Comparison of ENCODE assay signal across 9 cellular contexts in the genomic region with DNA sequence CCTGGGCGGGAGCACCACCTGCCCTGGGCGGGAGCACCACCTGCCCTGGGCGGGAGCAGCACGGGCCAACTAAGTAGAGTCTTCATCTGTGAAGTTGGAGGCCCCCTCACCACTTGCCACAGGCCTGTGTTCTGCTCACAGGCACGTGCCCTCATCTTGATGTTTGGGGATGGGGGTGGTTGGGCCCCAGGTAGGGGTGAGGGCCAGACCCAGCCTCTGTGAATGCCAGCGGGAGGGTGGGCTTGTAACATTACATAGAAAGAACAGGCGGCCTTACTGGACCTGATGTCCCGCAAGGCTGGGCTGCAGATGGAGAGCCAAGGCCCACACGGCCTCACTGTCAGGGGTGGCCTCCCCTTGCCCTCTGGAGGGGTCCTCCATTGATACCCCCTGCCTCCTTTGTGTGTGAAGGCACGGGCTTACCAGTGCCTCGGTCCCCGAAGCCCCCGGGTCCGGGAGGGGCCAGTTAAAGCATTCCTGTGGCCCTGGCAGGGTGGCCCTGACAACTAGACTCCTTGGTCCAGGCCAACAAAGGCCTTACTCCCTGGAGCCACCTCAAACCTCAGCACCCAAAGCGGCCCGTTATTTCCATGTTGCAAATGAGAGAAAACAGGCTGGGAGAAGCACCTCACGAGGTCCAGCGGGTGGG. TPM values are rescaled to one million over a fixed set of nuclear protein-coding genes. Genes with fewer than 3 reads are reported as not detected.
DNase-seq lines count a peak whose midpoint lies in the region; ATAC-seq and TF ChIP-seq lines count a peak whose summit lies in the region.
"Had no signal": no experiment of that assay in that cellular context is flagged by ENCODE, and none has a peak within 500 bp of the region (broad histone marks: within the 10 kb centered on the region; RNA-seq: fewer than 3 reads in every experiment).

No MANE protein-coding gene starts in this region.

- H3K9ac ChIP-seq in SK-N-SH = peak overlapping the region; percentile 65

- H3K27ac ChIP-seq in SK-N-SH (ENCODE audit: low read depth in 2 of 2, low read length in 1 of 2) (no peak overlapping the region), layer of hippocampus (ENCODE audit: low read depth, low read length) (peak overlapping the region; percentile 64), suprapubic skin (peak overlapping the region; percentile 80)

- TF ChIP-seq CTCF in SK-N-SH (IDR thresholded peaks at IDR 0.05) (no peak), suprapubic skin (IDR thresholded peaks at IDR 0.05) (no peak), BE2C (IDR thresholded peaks at IDR 0.05; ENCODE audit: low read depth, low read length) (no peak)

- H3K4me3 Mint-ChIP-seq in activated naive CD8-positive, alpha-beta T cell = peak overlapping the region; percentile 73

- POLR2A ChIA-PET in SK-N-SH (lab: Yijun Ruan, JAX) = no interaction called here

- H3K4me2 ChIP-seq in SK-N-SH = peak overlapping the region; percentile 84; the same call in 1 of the 2 replicates

- no peaks in the 10 kb centered on the region for H3K36me3 Mint-ChIP-seq in activated naive CD8-positive, alpha-beta T cell

- TF ChIP-seq EP300 in SK-N-SH (IDR thresholded peaks at IDR 0.05; ENCODE audit: borderline replicate concordance in 1 of 2, low read depth in 1 of 2, low read length in 1 of 2) (no peak), suprapubic skin (IDR thresholded peaks at IDR 0.05) (no peak)

- no peaks in the 10 kb centered on the region for H3K9me3 Mint-ChIP-seq in activated naive CD8-positive, alpha-beta T cell (ENCODE audit: low read depth)

- H3K4me3 ChIP-seq in SK-N-SH (ENCODE audit: low read depth in 2 of 2, low read length in 1 of 2) (0 out of 4 replicates have a peak overlapping the region, but pooled peaks of 1 of the 2 experiments have one; percentile 46), suprapubic skin (peak overlapping the region; percentile 61), BE2C (ENCODE audit: low read depth, low read length) (no peak overlapping the region)

- H3K27me3 ChIP-seq in SK-N-SH (ENCODE audit: insufficient read depth) (no peaks in the 10 kb centered on the region), layer of hippocampus (ENCODE audit: control insufficient read depth, insufficient read depth, low read length) (peaks cover 12% of the 10 kb centered on the region), suprapubic skin (peaks cover 26% of the 10 kb centered on the region), BE2C (peaks cover 12% of the 10 kb centered on the region)

- WGBS in SK-N-SH (ENCODE audit: low lambda C conversion rate) = 94% methylated on average over 11 of the region's 18 CpGs
- 82% methylated on average over 5 of the region's 18 CpGs for WGBS in suprapubic skin

- H2AFZ ChIP-seq in SK-N-SH (ENCODE audit: low read depth) = no peak overlapping the region

- peak overlapping the region; percentile 77 for H3K27ac Mint-ChIP-seq in activated naive CD8-positive, alpha-beta T cell

- peaks cover 47% of the 10 kb centered on the region for H3K79me2 ChIP-seq in SK-N-SH (ENCODE audit: insufficient read depth)

- DNase-seq in SK-N-SH (no peak), suprapubic skin (ENCODE audit: low spot score in 2 of 2) (no peak), BE2C (no peak)
- no peak for DNase-seq in stimulated activated CD4-positive, alpha-beta T cell treated with anti-CD3 and anti-CD28 coated beads, Interleukin-15, amount 100 ng/mL, for 24 hours

- H3K9me2 ChIP-seq in SK-N-SH = no peaks in the 10 kb centered on the region

- H3K9me3 ChIP-seq in SK-N-SH (no peaks in the 10 kb centered on the region), suprapubic skin (no peaks in the 10 kb centered on the region), BE2C (no peaks in the 10 kb centered on the region)
- H3K9me3 ChIP-seq: A549 had no signal

- ATAC-seq in SK-N-SH treated with all-trans-retinoic acid at 6 μM for 48 hours (no peak), GM18505 (IDR thresholded peaks at IDR 0.05; ENCODE audit: unreplicated experiment) (no peak)
- ATAC-seq: A549 had no signal

- H3K36me3 ChIP-seq in SK-N-SH (replicated peaks in 1 of 2; ENCODE audit: control insufficient read depth in 1 of 2, insufficient read depth in 2 of 2, low read length in 1 of 2) = no peaks in the 10 kb centered on the region
- no peaks in the 10 kb centered on the region for H3K36me3 ChIP-seq in suprapubic skin
- H3K36me3 ChIP-seq in BE2C = no peaks in the 10 kb centered on the region

- CTCF ChIA-PET in SK-N-SH (lab: Yijun Ruan, JAX) = interaction anchor here (3.1 kb wide), 1 partner anchor 9 kb away, joined by 28 read pairs; no protein-coding TSS in a partner anchor

- H3F3A ChIP-seq in SK-N-SH (replicated peaks; ENCODE audit: insufficient read depth) = peaks cover 9% of the 10 kb centered on the region

- H3K27me3 Mint-ChIP-seq in activated naive CD8-positive, alpha-beta T cell = no peaks in the 10 kb centered on the region

- TF ChIP-seq POLR2A in suprapubic skin (IDR thresholded peaks at IDR 0.05) (no peak), GM18505 (IDR thresholded peaks at IDR 0.05; ENCODE audit: borderline replicate concordance, extremely low read depth, insufficient read depth, insufficient read length) (no peak)

- H3K4me1 Mint-ChIP-seq in activated naive CD8-positive, alpha-beta T cell (ENCODE audit: low read depth) = peaks cover 5% of the 10 kb centered on the region

- H3K4me1 ChIP-seq in SK-N-SH (ENCODE audit: control insufficient read depth in 1 of 2, insufficient read depth in 2 of 2, low read depth in 1 of 2, low read length in 1 of 2) (peaks cover 4 to 5% of the 10 kb centered on the region in 2 experiments; a peak in 2 of 4 replicates), suprapubic skin (peaks cover 47% of the 10 kb centered on the region), BE2C (no peaks in the 10 kb centered on the region; the same call in 1 of the 2 replicates)

- no peak for TF ChIP-seq RAD21 in SK-N-SH (IDR thresholded peaks at IDR 0.05; ENCODE audit: low read length)

- H4K20me1 ChIP-seq in SK-N-SH (ENCODE audit: insufficient read depth) = peaks cover 6% of the 10 kb centered on the region; the same call in 1 of the 2 replicates

TF ChIP-seq in SK-N-SH, 30 proteins besides CTCF, POLR2A, EP300 and RAD21 (continues in another document):
- TF ChIP-seq RXRA (IDR thresholded peaks at IDR 0.05; ENCODE audit: borderline replicate concordance, low read depth) (no peak), PBX3 (IDR thresholded peaks at IDR 0.05) (no peak), FOXM1 (IDR thresholded peaks at IDR 0.05; ENCODE audit: low read depth) (no peak), YY1 (IDR thresholded peaks at IDR 0.05; ENCODE audit: low read depth) (no peak), FOSL2 (IDR thresholded peaks at IDR 0.05; ENCODE audit: borderline replicate concordance, low read depth) (no peak), RFX5 (IDR thresholded peaks at IDR 0.05; ENCODE audit: low read length) (no peak)

TF ChIP-seq in SK-N-SH treated with all-trans-retinoic acid at 6 μM for 48 hours, 23 proteins besides CTCF, POLR2A, EP300 and RAD21:
- TF ChIP-seq ZNF8 (CRISPR knock-in tag; IDR thresholded peaks at IDR 0.05) (no peak), CSDC2 (CRISPR knock-in tag; IDR thresholded peaks at IDR 0.05) (no peak)

RNA-seq across cellular contexts. Expression of gene SLC16A3, which starts 1.1 kb away (rescaled TPM):
- 68.8 and 70.7 TPM in 2 replicates for polyA plus RNA-seq in SK-N-SH (2012; rRNA removed)
- 25.2 and 42.6 TPM in 2 replicates for polyA plus RNA-seq in SK-N-SH (2012; cell fraction: cytosol; rRNA removed)
- 38.5 and 58.7 TPM in 2 replicates for polyA plus RNA-seq in SK-N-SH (2012; cell fraction: nucleus; rRNA removed)
- total RNA-seq in suprapubic skin = 1 to 10 TPM; 3.6 to 7.6 (median 4.5) TPM
- 1.7 TPM for polyA plus RNA-seq in BE2C (2012; ENCODE audit: insufficient read depth, insufficient read length, low read depth)

RNA-seq across cellular contexts. Expression of gene CCDC57, which starts 15.1 kb away (rescaled TPM):
- polyA plus RNA-seq in SK-N-SH (2012; rRNA removed) = 68.6 and 82.9 TPM in 2 replicates
- polyA plus RNA-seq in SK-N-SH (2012; cell fraction: cytosol; rRNA removed) = 11.2 and 17.5 TPM in 2 replicates
- polyA plus RNA-seq in SK-N-SH (2012; cell fraction: nucleus; rRNA removed) = 417 and 423 TPM in 2 replicates
- 10 to 100 TPM; 16.1 to 29.8 (median 20.3) TPM for total RNA-seq in suprapubic skin
- polyA plus RNA-seq in BE2C (2012; ENCODE audit: insufficient read depth, insufficient read length, low read depth) = 51.0 TPM

RNA-seq across cellular contexts. Expression of gene CSNK1D, which starts 45.7 kb away (rescaled TPM):
- polyA plus RNA-seq in SK-N-SH (2012; rRNA removed) = 133 and 216 TPM in 2 replicates
- 121 and 170 TPM in 2 replicates for polyA plus RNA-seq in SK-N-SH (2012; cell fraction: cytosol; rRNA removed)
- 670 and 707 TPM in 2 replicates for polyA plus RNA-seq in SK-N-SH (2012; cell fraction: nucleus; rRNA removed)
- total RNA-seq in suprapubic skin = 100 to 1,000 TPM in 1 of 4 donors, 10 to 100 TPM in 3; 52.3 to 142 (median 58.8) TPM
- 264 TPM for polyA plus RNA-seq in BE2C (2012; ENCODE audit: insufficient read depth, insufficient read length, low read depth)

Comparison
In these comparisons a context has a peak if more than half of its experiments do, and no peak if none do; other contexts are left out.
1. H3K27ac ChIP-seq: peak in layer of hippocampus (single experiment) and suprapubic skin (single experiment); none in SK-N-SH (0 of 2).